11 cellular contexts compared by ENCODE assay signal in the genomic region with DNA sequence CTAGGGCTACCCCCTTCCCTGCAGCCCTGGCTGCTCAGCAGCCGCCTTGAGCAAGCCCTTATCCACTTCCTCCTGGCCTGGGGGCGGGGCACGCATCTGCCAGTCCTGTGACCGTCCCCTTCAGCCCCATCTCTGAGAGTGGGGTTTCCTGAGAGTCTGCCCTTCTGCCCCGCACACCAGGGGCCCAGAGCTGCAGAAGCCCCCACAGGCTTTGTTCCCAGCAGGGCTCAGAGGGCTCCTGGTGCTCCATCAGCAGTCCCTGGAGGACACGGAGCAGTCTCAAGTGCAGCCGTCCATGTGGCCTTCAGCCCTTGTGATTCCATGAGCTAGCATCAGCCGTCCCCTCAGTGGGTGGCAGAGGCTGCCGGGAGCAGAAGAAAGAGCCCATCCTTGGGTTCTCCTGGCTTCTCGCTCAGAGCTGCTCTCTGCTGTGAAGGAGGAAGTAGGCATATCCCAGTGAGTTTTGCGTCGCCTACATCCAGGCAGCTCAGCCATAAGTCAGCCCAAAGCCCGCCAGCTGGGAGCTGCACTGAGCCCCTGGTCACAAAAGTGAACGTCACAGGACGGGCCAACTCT. TPM values are rescaled to one million over a fixed set of nuclear protein-coding genes. Genes with fewer than 3 reads are reported as not detected.
DNase-seq lines count a peak whose midpoint lies in the region; ATAC-seq and TF ChIP-seq lines count a peak whose summit lies in the region.
"Had no signal": no experiment of that assay in that cellular context is flagged by ENCODE, and none has a peak within 500 bp of the region (broad histone marks: within the 10 kb centered on the region; RNA-seq: fewer than 3 reads in every experiment).

No MANE protein-coding gene starts in this region.

- POLR2A ChIA-PET in activated B cell treated with CpG ODN at 0.5 μM for 24 hours (lab: Charles Lee), result interaction anchor here (0.6 to 1.0 kb wide), 4 partner anchors 33 to 320 kb away, joined by 3 to 5 read pairs (median 3); partner anchors contain the start of gene USE1

- H3K27me3 Mint-ChIP-seq in activated B cell treated with CpG ODN at 0.5 μM for 24 hours, result no peaks in the 10 kb centered on the region

- TF ChIP-seq CTCF in activated B cell treated with CpG ODN at 0.5 μM for 24 hours (IDR thresholded peaks at IDR 0.05), result no peak
- no peak for TF ChIP-seq CTCF in left lung (IDR thresholded peaks at IDR 0.05)
- no peak for TF ChIP-seq CTCF in tibial nerve (IDR thresholded peaks at IDR 0.05)

- no peaks in the 10 kb centered on the region for H3K9me3 ChIP-seq in left lung
- no peaks in the 10 kb centered on the region for H3K9me3 ChIP-seq in tibial nerve
- H3K9me3 ChIP-seq: HAP-1 had no signal

- H3K27ac ChIP-seq in left lung (peak overlapping the region; percentile 48 to 87), tibial nerve (peak overlapping the region in 3 of 4 donors; percentile 45 to 85 (median 81))

- CTCF ChIA-PET in activated B cell treated with CpG ODN at 0.5 μM for 24 hours (lab: Charles Lee), result no interaction called here

- peaks cover 0 to 3% of the 10 kb centered on the region in 2 donors for H3K36me3 ChIP-seq in left lung
- no peaks in the 10 kb centered on the region for H3K36me3 ChIP-seq in tibial nerve
- H3K36me3 ChIP-seq: HAP-1 had no signal

- peaks cover 62% of the 10 kb centered on the region for H3K4me1 Mint-ChIP-seq in activated B cell treated with CpG ODN at 0.5 μM for 24 hours

- H3K9me3 Mint-ChIP-seq in activated B cell treated with CpG ODN at 0.5 μM for 24 hours, result no peaks in the 10 kb centered on the region
- H3K9me3 Mint-ChIP-seq: activated T-cell treated with anti-CD3 and anti-CD28 coated beads, Interleukin-2, amount 50 U/mL, for 4 hours had no signal

- no peak overlapping the region for H3K4me3 ChIP-seq in left lung
- H3K4me3 ChIP-seq in tibial nerve, result no peak overlapping the region
- H3K4me3 ChIP-seq: HAP-1 had no signal

- ATAC-seq in activated B cell treated with CpG ODN at 0.5 μM for 24 hours (ENCODE audit: low read depth), result peak; percentile 84
- peak; percentile 73 for ATAC-seq in left lung
- ATAC-seq in GM19467 (IDR thresholded peaks at IDR 0.05; ENCODE audit: unreplicated experiment), result no peak
- no peak for ATAC-seq in HG03378 (IDR thresholded peaks at IDR 0.05; ENCODE audit: unreplicated experiment)
- ATAC-seq: activated T-cell treated with anti-CD3 and anti-CD28 coated beads, Interleukin-2, amount 50 U/mL, for 4 hours had no signal

- DNase-seq in SIG-M5 treated with dmso at 0.1 percent for 504 hours (lab: John Stamatoyannopoulos, UW; ENCODE audit: unreplicated experiment) (peak; percentile 60), SIG-M5 (lab: John Stamatoyannopoulos, UW) (no peak), activated B cell treated with CpG ODN at 0.5 μM for 24 hours (peak; percentile 46), left lung (peak; percentile 84 to 96), tibial nerve (ENCODE audit: low spot score in 2 of 2) (no peak)
- DNase-seq in activated effector memory CD4-positive, alpha-beta T cell treated with Interleukin-2 at 50 U/mL for 16 hours, result no peak
- DNase-seq: activated T-cell treated with anti-CD3 and anti-CD28 coated beads, Interleukin-2, amount 50 U/mL, for 4 hours; effector CD4-positive, alpha-beta T cell had no signal

- no peaks in the 10 kb centered on the region for H3K27me3 ChIP-seq in left lung
- no peaks in the 10 kb centered on the region for H3K27me3 ChIP-seq in tibial nerve

- intact Hi-C loops in activated B cell treated with CpG ODN at 0.5 μM for 24 hours (cut with micrococcal nuclease), result loop anchor here (2.0 kb wide), 1 partner anchor 13 kb away; no protein-coding TSS in a partner anchor
- intact Hi-C loops in left lung (cut with DNase I), result no loop called here

- H3K4me1 ChIP-seq in left lung (peaks cover 18 to 83% of the 10 kb centered on the region in 2 donors), tibial nerve (peaks cover 0 to 79% (median 28%) of the 10 kb centered on the region in 4 donors)
- H3K4me1 ChIP-seq: HAP-1 had no signal

- H3K27ac Mint-ChIP-seq in activated B cell treated with CpG ODN at 0.5 μM for 24 hours, result peak overlapping the region; percentile 12

- no peak for TF ChIP-seq POLR2A in tibial nerve (IDR thresholded peaks at IDR 0.05)

- TF ChIP-seq EP300 in tibial nerve (IDR thresholded peaks at IDR 0.05), result peak in 1 of 2 donors; percentile 24

- 64 to 67% methylated on average over 7 to 14 of the region's 15 CpGs for WGBS in tibial nerve, 2 donors

- peaks cover 34% of the 10 kb centered on the region for H3K36me3 Mint-ChIP-seq in activated B cell treated with CpG ODN at 0.5 μM for 24 hours (ENCODE audit: low read depth)

- peak overlapping the region; percentile 11 for H3K4me3 Mint-ChIP-seq in activated B cell treated with CpG ODN at 0.5 μM for 24 hours
- H3K4me3 Mint-ChIP-seq: activated T-cell treated with anti-CD3 and anti-CD28 coated beads, Interleukin-2, amount 50 U/mL, for 4 hours had no signal

RNA-seq across cellular contexts. Expression of gene MYO9B, which starts 16.3 kb away (rescaled TPM):
- total RNA-seq in activated B cell treated with CpG ODN at 0.5 μM for 24 hours (217 and 239 TPM in 2 replicates), left lung (100 to 1,000 TPM in 1 of 2 donors, 10 to 100 TPM in 1; 89.5 to 149 TPM), tibial nerve (100 to 1,000 TPM in 3 of 4 donors, 10 to 100 TPM in 1; 61.7 to 201 (median 115) TPM)

RNA-seq across cellular contexts. Expression of gene HAUS8, which starts 16.6 kb away (rescaled TPM):
- total RNA-seq in activated B cell treated with CpG ODN at 0.5 μM for 24 hours (15.8 and 17.8 TPM in 2 replicates), left lung (10 to 100 TPM in 1 of 2 donors, 1 to 10 TPM in 1; 8.4 to 11.6 TPM), tibial nerve (10 to 100 TPM in 1 of 4 donors, 1 to 10 TPM in 3; 2.6 to 11.6 (median 4.3) TPM)

Comparison
In these comparisons a context has a peak if more than half of its experiments do, and no peak if none do; other contexts are left out.
1. DNase-seq: peak in SIG-M5 treated with dmso at 0.1 percent for 504 hours (single experiment), activated B cell treated with CpG ODN at 0.5 μM for 24 hours (single experiment) and left lung (2 of 2); none in SIG-M5 (single experiment), tibial nerve (0 of 2) and activated effector memory CD4-positive, alpha-beta T cell treated with Interleukin-2 at 50 U/mL for 16 hours (single experiment).
2. ATAC-seq: peak in activated B cell treated with CpG ODN at 0.5 μM for 24 hours (single experiment) and left lung (single experiment); none in GM19467 (single experiment) and HG03378 (single experiment).